ENCODE assay signal across 8 cellular contexts in genomic region chr15:63122002-63122893, GRCh38. TPM values are rescaled to one million over a fixed set of nuclear protein-coding genes. Genes with fewer than 3 reads are reported as not detected.
A peak's percentile ranks its signal among the peaks of the same experiment; 100 is the strongest.
DNase-seq lines count a peak whose midpoint lies in the region; ATAC-seq, FAIRE-seq and TF ChIP-seq lines count a peak whose summit lies in the region.

No MANE protein-coding gene starts in this region.

- H3K27ac ChIP-seq in 22Rv1: peak overlapping the region; percentile 82

- peak; percentile 32 for TF ChIP-seq CTCF in 22Rv1 (IDR thresholded peaks at IDR 0.05)

- FAIRE-seq in GM18507 (lab: Jason Lieb, UNC): peak; percentile 89

- DNase-seq in GM18507 (ENCODE audit: extremely low spot score, insufficient read length, low read depth) (peak; percentile 83), NCI-H2227 (lab: John Stamatoyannopoulos, UW; ENCODE audit: unreplicated experiment) (peak; percentile 66), cerebellum (ENCODE audit: low spot score) (peak; percentile 87), kidney glomerular epithelial cell (lab: John Stamatoyannopoulos, UW) (peak; percentile 71)
- DNase-seq in activated CD4-positive, alpha-beta T cell treated with anti-CD3 and anti-CD28 coated beads for 24 hours (ENCODE audit: low read depth in 2 of 2): peak; percentile 37 to 74
- DNase-seq in stimulated activated CD4-positive, alpha-beta T cell treated with anti-CD3 and anti-CD28 coated beads, Interleukin-15, amount 100 ng/mL, for 48 hours (ENCODE audit: low read depth in 2 of 2): peak; percentile 27 to 83

- peak; percentile 83 for ATAC-seq in HG03039 (IDR thresholded peaks at IDR 0.05; ENCODE audit: unreplicated experiment)

RNA-seq across cellular contexts. Expression of gene LACTB, which starts 0.6 kb away (rescaled TPM):
- 14.9 TPM for total RNA-seq in cerebellum

RNA-seq across cellular contexts. Expression of gene RPS27L, which starts 35.0 kb away (rescaled TPM):
- 15.7 TPM for total RNA-seq in cerebellum

Comparison
In these comparisons a context has a peak if more than half of its experiments do, and no peak if none do; other contexts are left out.
1. Peak in every context shown above with its lines: DNase-seq, ATAC-seq and H3K27ac ChIP-seq.